19 cellular contexts compared by ENCODE assay signal in the genomic region with DNA sequence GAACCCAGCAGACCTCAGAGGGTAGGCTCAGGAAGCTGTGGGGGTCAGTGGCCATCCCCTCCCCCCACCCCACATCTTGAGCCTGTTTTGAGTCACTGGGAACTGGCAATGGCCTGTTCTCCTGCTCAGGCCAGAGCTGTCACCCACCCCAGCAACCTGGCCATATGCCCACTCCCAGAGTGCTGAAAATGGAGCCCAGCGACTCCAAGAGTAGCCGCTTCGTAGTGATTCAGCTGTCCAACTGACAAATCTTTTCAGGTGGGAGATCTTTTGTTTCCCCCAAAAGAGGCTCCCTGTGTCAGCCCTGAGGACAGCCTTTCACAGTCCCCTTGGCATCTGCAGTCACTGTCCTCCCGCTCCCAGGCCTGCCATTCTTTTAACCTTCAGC. TPM values are rescaled to one million over a fixed set of nuclear protein-coding genes. Genes with fewer than 3 reads are reported as not detected.
DNase-seq lines count a peak whose midpoint lies in the region; ATAC-seq and TF ChIP-seq lines count a peak whose summit lies in the region.
"Had no signal": no experiment of that assay in that cellular context is flagged by ENCODE, and none has a peak within 500 bp of the region (broad histone marks: within the 10 kb centered on the region; RNA-seq: fewer than 3 reads in every experiment).

No MANE protein-coding gene starts in this region.

- H3K27ac ChIP-seq in SK-N-SH (ENCODE audit: low read depth in 2 of 2, low read length in 1 of 2) (peak overlapping the region in 1 of 2 experiments; percentile 66; a peak in 2 of 4 replicates), stomach (no peak overlapping the region)
- no peak overlapping the region for H3K27ac ChIP-seq in naive thymus-derived CD4-positive, alpha-beta T cell (ENCODE audit: low read depth, low read length)
- H3K27ac ChIP-seq: SJSA1 had no signal

- TF ChIP-seq RAD21 in SK-N-SH (IDR thresholded peaks at IDR 0.05; ENCODE audit: low read length) = no peak

- POLR2A ChIA-PET in SK-N-SH (lab: Yijun Ruan, JAX) = no interaction called here
- POLR2A ChIA-PET in naive thymus-derived CD4-positive, alpha-beta T cell (lab: Charles Lee) = no interaction called here

- TF ChIP-seq EP300 in SK-N-SH (IDR thresholded peaks at IDR 0.05; ENCODE audit: borderline replicate concordance in 1 of 2, low read depth in 1 of 2, low read length in 1 of 2) (no peak), stomach (IDR thresholded peaks at IDR 0.05) (no peak)

- WGBS in SK-N-SH (ENCODE audit: low lambda C conversion rate) = 84% methylated on average over 4 of the region's 4 CpGs
- WGBS in stomach, 5 donors = 92 to 97% (median 93%) methylated on average over 4 of the region's 4 CpGs

- no peaks in the 10 kb centered on the region for H3K27me3 ChIP-seq in SK-N-SH (ENCODE audit: insufficient read depth)
- no peaks in the 10 kb centered on the region for H3K27me3 ChIP-seq in stomach
- H3K27me3 ChIP-seq in naive thymus-derived CD4-positive, alpha-beta T cell (ENCODE audit: control insufficient read depth in 2 of 2, insufficient read depth in 2 of 2, low read length in 2 of 2) = no peaks in the 10 kb centered on the region

- H3K4me3 ChIP-seq in SK-N-SH (ENCODE audit: low read depth in 2 of 2, low read length in 1 of 2) (no peak overlapping the region), stomach (no peak overlapping the region)
- H3K4me3 ChIP-seq in naive thymus-derived CD4-positive, alpha-beta T cell (ENCODE audit: low read length) = no peak overlapping the region
- H3K4me3 ChIP-seq: SJSA1 had no signal

- no peaks in the 10 kb centered on the region for H3K9me2 ChIP-seq in SK-N-SH

- no peak overlapping the region for H3K4me3 Mint-ChIP-seq in brain
- H3K4me3 Mint-ChIP-seq in naive thymus-derived CD4-positive, alpha-beta T cell = no peak overlapping the region

- H3K4me1 ChIP-seq in SK-N-SH (ENCODE audit: control insufficient read depth in 1 of 2, insufficient read depth in 2 of 2, low read depth in 1 of 2, low read length in 1 of 2) = peaks cover 0 to 22% of the 10 kb centered on the region in 2 experiments; a peak in 1 of 4 replicates
- no peaks in the 10 kb centered on the region for H3K4me1 ChIP-seq in stomach
- H3K4me1 ChIP-seq in naive thymus-derived CD4-positive, alpha-beta T cell (ENCODE audit: control insufficient read depth in 2 of 2, insufficient read depth in 2 of 2, low read length in 2 of 2) = no peaks in the 10 kb centered on the region
- H3K4me1 ChIP-seq: SJSA1 had no signal

- H3K27ac Mint-ChIP-seq in brain = peak overlapping the region in 4 of 5 experiments; percentile 34 to 66 (median 52)
- no peak overlapping the region for H3K27ac Mint-ChIP-seq in naive thymus-derived CD4-positive, alpha-beta T cell

- ATAC-seq in SK-N-SH treated with all-trans-retinoic acid at 6 μM for 48 hours (no peak), GM18867 (IDR thresholded peaks at IDR 0.05; ENCODE audit: unreplicated experiment) (no peak)
- ATAC-seq in naive thymus-derived CD4-positive, alpha-beta T cell = no peak
- ATAC-seq: HCT116, Right ventricle myocardium inferior had no signal

- H3K4me2 ChIP-seq in SK-N-SH = no peak overlapping the region

- no peaks in the 10 kb centered on the region for H3K9me3 Mint-ChIP-seq in brain
- no peaks in the 10 kb centered on the region for H3K9me3 Mint-ChIP-seq in naive thymus-derived CD4-positive, alpha-beta T cell

- H3K27me3 Mint-ChIP-seq in brain = no peaks in the 10 kb centered on the region
- H3K27me3 Mint-ChIP-seq in naive thymus-derived CD4-positive, alpha-beta T cell = no peaks in the 10 kb centered on the region

- no peaks in the 10 kb centered on the region for H3F3A ChIP-seq in SK-N-SH (replicated peaks; ENCODE audit: insufficient read depth)

- H3K9me3 ChIP-seq in SK-N-SH (no peaks in the 10 kb centered on the region), stomach (no peaks in the 10 kb centered on the region)
- no peaks in the 10 kb centered on the region for H3K9me3 ChIP-seq in naive thymus-derived CD4-positive, alpha-beta T cell (ENCODE audit: control insufficient read depth in 2 of 3, low read length in 3 of 3)
- H3K9me3 ChIP-seq: SJSA1 had no signal

- intact Hi-C loops in stomach (cut with DNase I; ENCODE audit: low total_unique reads) = no loop called here
- intact Hi-C loops in naive thymus-derived CD4-positive, alpha-beta T cell (cut with micrococcal nuclease) = no loop called here

- H3K9ac ChIP-seq in SK-N-SH = no peak overlapping the region

- H3K36me3 ChIP-seq in SK-N-SH (replicated peaks in 1 of 2; ENCODE audit: control insufficient read depth in 1 of 2, insufficient read depth in 2 of 2, low read length in 1 of 2) (no peaks in the 10 kb centered on the region), stomach (peaks cover 0 to 21% (median 5%) of the 10 kb centered on the region in 4 donors)
- H3K36me3 ChIP-seq in naive thymus-derived CD4-positive, alpha-beta T cell (ENCODE audit: control insufficient read depth in 2 of 3, insufficient read depth in 3 of 3, low read length in 3 of 3) = no peaks in the 10 kb centered on the region
- H3K36me3 ChIP-seq: SJSA1 had no signal

- no peaks in the 10 kb centered on the region for H3K36me3 Mint-ChIP-seq in brain
- no peaks in the 10 kb centered on the region for H3K36me3 Mint-ChIP-seq in naive thymus-derived CD4-positive, alpha-beta T cell

- no peaks in the 10 kb centered on the region for H3K79me2 ChIP-seq in SK-N-SH (ENCODE audit: insufficient read depth)

- H2AFZ ChIP-seq in SK-N-SH (ENCODE audit: low read depth) = no peak overlapping the region

- TF ChIP-seq POLR2A in stomach (IDR thresholded peaks at IDR 0.05) = no peak

- peaks cover 26% of the 10 kb centered on the region for H3K4me1 Mint-ChIP-seq in brain
- no peaks in the 10 kb centered on the region for H3K4me1 Mint-ChIP-seq in naive thymus-derived CD4-positive, alpha-beta T cell

- CTCF ChIA-PET in SK-N-SH (lab: Yijun Ruan, JAX) = interaction anchor here (0.8 to 8.0 kb wide), 5 partner anchors 10 to 137 kb away, joined by 3 to 55 read pairs (median 3); no protein-coding TSS in a partner anchor
- CTCF ChIA-PET in naive thymus-derived CD4-positive, alpha-beta T cell (lab: Charles Lee) = no interaction called here

- H4K20me1 ChIP-seq in SK-N-SH (ENCODE audit: insufficient read depth) = no peaks in the 10 kb centered on the region

- TF ChIP-seq CTCF in SK-N-SH (IDR thresholded peaks at IDR 0.05) = no peak
- TF ChIP-seq CTCF in brain (conservative IDR thresholded peaks at IDR 0.05) = no peak
- no peak for TF ChIP-seq CTCF in stomach (IDR thresholded peaks at IDR 0.05)

- DNase-seq in SK-N-SH = peak; percentile 47
- peak; percentile 38 for DNase-seq in medulla oblongata (ENCODE audit: extremely low spot score)
- DNase-seq in stomach = peak; percentile 13
- DNase-seq in naive thymus-derived CD4-positive, alpha-beta T cell = no peak
- DNase-seq in HuH-7.5 (ENCODE audit: low spot score) = no peak
- DNase-seq: DMS153, GOT3, Karpas-422, MV-4-11, NCI-H1105 treated with DMSO at 0.1 percent for 48 hours, NCI-H2029 treated with DMSO at 0.1 percent for 48 hours, NCI-H526 had no signal

TF ChIP-seq in SK-N-SH, 30 proteins besides CTCF, POLR2A, EP300 and RAD21 (continues in another document):
- TF ChIP-seq SIN3A (IDR thresholded peaks at IDR 0.05; ENCODE audit: borderline replicate concordance, low read depth, low read length) = no peak
- TF ChIP-seq, protein P1, sequence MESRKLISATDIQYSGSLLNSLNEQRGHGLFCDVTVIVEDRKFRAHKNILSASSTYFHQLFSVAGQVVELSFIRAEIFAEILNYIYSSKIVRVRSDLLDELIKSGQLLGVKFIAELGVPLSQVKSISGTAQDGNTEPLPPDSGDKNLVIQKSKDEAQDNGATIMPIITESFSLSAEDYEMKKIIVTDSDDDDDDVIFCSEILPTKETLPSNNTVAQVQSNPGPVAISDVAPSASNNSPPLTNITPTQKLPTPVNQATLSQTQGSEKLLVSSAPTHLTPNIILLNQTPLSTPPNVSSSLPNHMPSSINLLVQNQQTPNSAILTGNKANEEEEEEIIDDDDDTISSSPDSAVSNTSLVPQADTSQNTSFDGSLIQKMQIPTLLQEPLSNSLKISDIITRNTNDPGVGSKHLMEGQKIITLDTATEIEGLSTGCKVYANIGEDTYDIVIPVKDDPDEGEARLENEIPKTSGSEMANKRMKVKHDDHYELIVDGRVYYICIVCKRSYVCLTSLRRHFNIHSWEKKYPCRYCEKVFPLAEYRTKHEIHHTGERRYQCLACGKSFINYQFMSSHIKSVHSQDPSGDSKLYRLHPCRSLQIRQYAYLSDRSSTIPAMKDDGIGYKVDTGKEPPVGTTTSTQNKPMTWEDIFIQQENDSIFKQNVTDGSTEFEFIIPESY (IDR thresholded peaks at IDR 0.05; ENCODE audit: borderline replicate concordance, low read depth) = no peak
- TF ChIP-seq RCOR1 (IDR thresholded peaks at IDR 0.05; ENCODE audit: low read length) = no peak
- TF ChIP-seq NRF1 (IDR thresholded peaks at IDR 0.05; ENCODE audit: low read depth, low read length) = no peak

TF ChIP-seq in SK-N-SH treated with all-trans-retinoic acid at 6 μM for 48 hours, 23 proteins besides CTCF, POLR2A, EP300 and RAD21 (continues in another document):
- TF ChIP-seq, protein P2, sequence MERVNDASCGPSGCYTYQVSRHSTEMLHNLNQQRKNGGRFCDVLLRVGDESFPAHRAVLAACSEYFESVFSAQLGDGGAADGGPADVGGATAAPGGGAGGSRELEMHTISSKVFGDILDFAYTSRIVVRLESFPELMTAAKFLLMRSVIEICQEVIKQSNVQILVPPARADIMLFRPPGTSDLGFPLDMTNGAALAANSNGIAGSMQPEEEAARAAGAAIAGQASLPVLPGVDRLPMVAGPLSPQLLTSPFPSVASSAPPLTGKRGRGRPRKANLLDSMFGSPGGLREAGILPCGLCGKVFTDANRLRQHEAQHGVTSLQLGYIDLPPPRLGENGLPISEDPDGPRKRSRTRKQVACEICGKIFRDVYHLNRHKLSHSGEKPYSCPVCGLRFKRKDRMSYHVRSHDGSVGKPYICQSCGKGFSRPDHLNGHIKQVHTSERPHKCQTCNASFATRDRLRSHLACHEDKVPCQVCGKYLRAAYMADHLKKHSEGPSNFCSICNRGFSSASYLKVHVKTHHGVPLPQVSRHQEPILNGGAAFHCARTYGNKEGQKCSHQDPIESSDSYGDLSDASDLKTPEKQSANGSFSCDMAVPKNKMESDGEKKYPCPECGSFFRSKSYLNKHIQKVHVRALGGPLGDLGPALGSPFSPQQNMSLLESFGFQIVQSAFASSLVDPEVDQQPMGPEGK (CRISPR knock-in tag; IDR thresholded peaks at IDR 0.05; ENCODE audit: borderline replicate concordance) = no peak
- TF ChIP-seq BACH2 (CRISPR knock-in tag; IDR thresholded peaks at IDR 0.05; ENCODE audit: borderline replicate concordance) (no peak), CSDC2 (CRISPR knock-in tag; IDR thresholded peaks at IDR 0.05) (no peak), ESRRG (CRISPR knock-in tag; IDR thresholded peaks at IDR 0.05) (no peak), RARB (CRISPR knock-in tag; IDR thresholded peaks at IDR 0.05) (no peak)

RNA-seq across cellular contexts. Expression of a gene that starts 32.4 kb away (rescaled TPM):
- 1.9 and 2.4 TPM in 2 replicates for polyA plus RNA-seq in SK-N-SH (2012; rRNA removed)
- 1.2 and 1.4 TPM in 2 replicates for polyA plus RNA-seq in SK-N-SH (2012; cell fraction: cytosol; rRNA removed)
- polyA plus RNA-seq in SK-N-SH (2012; cell fraction: nucleus; rRNA removed) = 3.1 and 3.3 TPM in 2 replicates
- polyA plus RNA-seq in brain (ENCODE audit: insufficient read depth, low read depth, low replicate concordance) = 0.44 TPM
- 1 to 10 TPM in 1 of 5 donors, under 1 TPM in 1, not detected in 3; 0.55 to 3.6 TPM for total RNA-seq in stomach
- under 1 TPM; 0.12 to 0.31 (median 0.25) TPM for polyA plus RNA-seq in stomach
- total RNA-seq in naive thymus-derived CD4-positive, alpha-beta T cell = not detected
- not detected for polyA plus RNA-seq in naive thymus-derived CD4-positive, alpha-beta T cell
- total RNA-seq: A172 had no signal

Comparison
In these comparisons a context has a peak if more than half of its experiments do, and no peak if none do; other contexts are left out.
1. DNase-seq: peak in SK-N-SH (single experiment), medulla oblongata (single experiment) and stomach (single experiment); none in naive thymus-derived CD4-positive, alpha-beta T cell (0 of 9) and HuH-7.5 (single experiment).
2. H3K27ac Mint-ChIP-seq: peak in brain (4 of 5); none in naive thymus-derived CD4-positive, alpha-beta T cell (0 of 9).